1 cellular context compared by ENCODE assay signal in genomic region chr1:235408503-235408960, GRCh38.
TF ChIP-seq lines count a peak whose summit lies in the region.

No MANE protein-coding gene starts in this region.

TF ChIP-seq in HepG2, 621 proteins besides CTCF, POLR2A, EP300 and RAD21 (continued from another document and continues in another):
- no peak for TF ChIP-seq HNRNPLL (IDR thresholded peaks at IDR 0.05; ENCODE audit: low read depth, low read length, poor library complexity, severe bottlenecking)
- no peak for TF ChIP-seq REPIN1 (CRISPR knock-in tag; IDR thresholded peaks at IDR 0.05; ENCODE audit: borderline replicate concordance, low read depth)
- peak; percentile 45; the same call in 1 of the 2 replicates for TF ChIP-seq FOXK1 (CRISPR knock-in tag; IDR thresholded peaks at IDR 0.05; ENCODE audit: borderline replicate concordance, low read depth)
- TF ChIP-seq REL (CRISPR knock-in tag; conservative IDR thresholded peaks at IDR 0.05): no peak
- 0 out of 2 replicates have a peak, but pooled peaks have one; percentile 36 for TF ChIP-seq NR2F6 (IDR thresholded peaks at IDR 0.05)
- peak; percentile 69 for TF ChIP-seq NR2F6 (CRISPR knock-in tag; IDR thresholded peaks at IDR 0.05)
- no peak for TF ChIP-seq ZNF589 (CRISPR knock-in tag; conservative IDR thresholded peaks at IDR 0.05)
- peak; percentile 71; the same call in 1 of the 2 replicates for TF ChIP-seq ERF (CRISPR knock-in tag; IDR thresholded peaks at IDR 0.05)
- peak; percentile 81 for TF ChIP-seq RXRB (CRISPR knock-in tag; IDR thresholded peaks at IDR 0.05; ENCODE audit: borderline replicate concordance)
- peak; percentile 24; the same call in 1 of the 2 replicates for TF ChIP-seq HOXA3 (CRISPR knock-in tag; IDR thresholded peaks at IDR 0.05)
- TF ChIP-seq ZBTB40 (IDR thresholded peaks at IDR 0.05): no peak
- no peak; the same call in 1 of the 2 replicates for TF ChIP-seq ZBTB40 (CRISPR knock-in tag; IDR thresholded peaks at IDR 0.05)
- no peak for TF ChIP-seq ATF7-NPFF (CRISPR knock-in tag; IDR thresholded peaks at IDR 0.05; ENCODE audit: low read depth)
- TF ChIP-seq HDAC2 (CRISPR knock-in tag; IDR thresholded peaks at IDR 0.05): peak; percentile 37; the same call in 1 of the 2 replicates
- TF ChIP-seq FOXO1 (CRISPR knock-in tag; IDR thresholded peaks at IDR 0.05): peak; percentile 74
- TF ChIP-seq SP5 (CRISPR knock-in tag; IDR thresholded peaks at IDR 0.05; ENCODE audit: borderline replicate concordance, low read depth): no peak; the same call in 1 of the 2 replicates
- no peak for TF ChIP-seq ZNF253 (CRISPR knock-in tag; IDR thresholded peaks at IDR 0.05; ENCODE audit: borderline replicate concordance)
- peak; percentile 18 for TF ChIP-seq ZEB1 (IDR thresholded peaks at IDR 0.05; ENCODE audit: insufficient replicate concordance, low read depth)
- TF ChIP-seq ZMYM3 (CRISPR knock-in tag; IDR thresholded peaks at IDR 0.05): peak; percentile 84
- TF ChIP-seq HNF4G (IDR thresholded peaks at IDR 0.05; ENCODE audit: borderline replicate concordance, low read depth, low read length): 0 out of 2 replicates have a peak, but pooled peaks have one; percentile 23
- no peak for TF ChIP-seq HNF4G (CRISPR knock-in tag; IDR thresholded peaks at IDR 0.05; ENCODE audit: borderline replicate concordance, low read depth)
- 0 out of 4 replicates have a peak, but pooled peaks of 1 of the 2 experiments have one; percentile 48 for TF ChIP-seq ATF4 (CRISPR knock-in tag; IDR thresholded peaks at IDR 0.05)
- no peak for TF ChIP-seq CREB1 (IDR thresholded peaks at IDR 0.05)
- TF ChIP-seq CREB1 (CRISPR knock-in tag; IDR thresholded peaks at IDR 0.05): 0 out of 2 replicates have a peak, but pooled peaks have one; percentile 51
- TF ChIP-seq CREM (IDR thresholded peaks at IDR 0.05): peak; percentile 45; the same call in 1 of the 2 replicates
- no peak for TF ChIP-seq CREM (CRISPR knock-in tag; IDR thresholded peaks at IDR 0.05)
- peak; percentile 28; the same call in 1 of the 2 replicates for TF ChIP-seq ZKSCAN8 (CRISPR knock-in tag; IDR thresholded peaks at IDR 0.05; ENCODE audit: borderline replicate concordance)
- TF ChIP-seq ARID5B (CRISPR knock-in tag; IDR thresholded peaks at IDR 0.05): peak; percentile 69
- no peak for TF ChIP-seq ZNF33B (CRISPR knock-in tag; IDR thresholded peaks at IDR 0.05)
- no peak for TF ChIP-seq ZNF451 (CRISPR knock-in tag; IDR thresholded peaks at IDR 0.05)
- TF ChIP-seq FOXO4 (CRISPR knock-in tag; conservative IDR thresholded peaks at IDR 0.05): no peak
- TF ChIP-seq JUND (CRISPR knock-in tag; IDR thresholded peaks at IDR 0.05): no peak
- TF ChIP-seq RARG (CRISPR knock-in tag; IDR thresholded peaks at IDR 0.05; ENCODE audit: low read depth): no peak
- TF ChIP-seq NBN (conservative IDR thresholded peaks at IDR 0.05): no peak
- no peak for TF ChIP-seq JDP2 (CRISPR knock-in tag; IDR thresholded peaks at IDR 0.05; ENCODE audit: borderline replicate concordance)
- no peak for TF ChIP-seq ZBTB43 (CRISPR knock-in tag; conservative IDR thresholded peaks at IDR 0.05)
- no peak for TF ChIP-seq HDAC6 (IDR thresholded peaks at IDR 0.05; ENCODE audit: low read depth, low read length)
- 0 out of 2 replicates have a peak, but pooled peaks have one; percentile 63 for TF ChIP-seq DPF2 (CRISPR knock-in tag; IDR thresholded peaks at IDR 0.05; ENCODE audit: borderline replicate concordance, low read depth)
- TF ChIP-seq ZNF768 (CRISPR knock-in tag; IDR thresholded peaks at IDR 0.05): peak; percentile 73; the same call in 1 of the 2 replicates
- no peak for TF ChIP-seq MAZ (IDR thresholded peaks at IDR 0.05; ENCODE audit: borderline replicate concordance, low read depth, low read length)
- TF ChIP-seq MAZ (CRISPR knock-in tag; IDR thresholded peaks at IDR 0.05; ENCODE audit: low read depth): no peak
- no peak for TF ChIP-seq MXD1 (CRISPR knock-in tag; IDR thresholded peaks at IDR 0.05)
- TF ChIP-seq E2F2 (CRISPR knock-in tag; IDR thresholded peaks at IDR 0.05; ENCODE audit: borderline replicate concordance): no peak
- no peak for TF ChIP-seq ZNF839 (CRISPR knock-in tag; IDR thresholded peaks at IDR 0.05; ENCODE audit: borderline replicate concordance)
- TF ChIP-seq SCMH1 (CRISPR knock-in tag; IDR thresholded peaks at IDR 0.05; ENCODE audit: borderline replicate concordance): no peak
- TF ChIP-seq ETV5 (CRISPR knock-in tag; IDR thresholded peaks at IDR 0.05; ENCODE audit: borderline replicate concordance): peak; percentile 25; the same call in 1 of the 2 replicates
- TF ChIP-seq MIER3 (CRISPR knock-in tag; IDR thresholded peaks at IDR 0.05; ENCODE audit: borderline replicate concordance): peak; percentile 25; the same call in 1 of the 2 replicates
- no peak for TF ChIP-seq CHD4 (IDR thresholded peaks at IDR 0.05; ENCODE audit: borderline replicate concordance, low read length)
- TF ChIP-seq MTA1 (CRISPR knock-in tag; IDR thresholded peaks at IDR 0.05; ENCODE audit: borderline replicate concordance): no peak
- TF ChIP-seq ZSCAN12 (CRISPR knock-in tag; IDR thresholded peaks at IDR 0.05): no peak
